1 cellular context compared by ENCODE assay signal in the genomic region with DNA sequence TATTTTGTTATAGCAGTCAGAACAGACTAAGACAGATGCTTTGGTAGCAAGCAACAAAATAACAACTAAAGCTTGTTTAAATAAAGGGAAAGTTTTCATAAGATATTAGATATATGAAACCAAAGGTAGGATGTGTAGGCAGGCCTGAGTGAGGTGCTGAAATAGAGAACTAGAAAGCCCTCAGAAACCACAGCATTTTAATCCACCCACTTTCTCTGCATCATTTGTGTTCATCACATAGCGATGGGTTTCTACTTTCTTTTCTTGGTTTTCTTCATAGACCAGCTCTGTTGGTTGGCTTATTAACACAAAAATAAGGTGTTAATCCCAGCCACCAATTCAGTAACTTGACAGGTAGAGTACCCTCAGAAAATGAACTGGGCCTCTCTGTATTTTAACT.
TF ChIP-seq lines count a peak whose summit lies in the region.

No MANE protein-coding gene starts in this region.

TF ChIP-seq in HepG2, 621 proteins besides CTCF, POLR2A, EP300 and RAD21 (continued from another document):
- TF ChIP-seq BCLAF1 (IDR thresholded peaks at IDR 0.05), result no peak
- no peak for TF ChIP-seq HDAC1 (CRISPR knock-in tag; IDR thresholded peaks at IDR 0.05)
- no peak for TF ChIP-seq ZNF766 (CRISPR knock-in tag; IDR thresholded peaks at IDR 0.05; ENCODE audit: borderline replicate concordance)
- no peak for TF ChIP-seq ZBTB3 (CRISPR knock-in tag; IDR thresholded peaks at IDR 0.05; ENCODE audit: borderline replicate concordance, low read depth)
- no peak for TF ChIP-seq NFKBIZ (CRISPR knock-in tag; IDR thresholded peaks at IDR 0.05)
- no peak for TF ChIP-seq SMAD1 (CRISPR knock-in tag; IDR thresholded peaks at IDR 0.05; ENCODE audit: borderline replicate concordance, low read depth)
- no peak for TF ChIP-seq ZNF431 (CRISPR knock-in tag; IDR thresholded peaks at IDR 0.05; ENCODE audit: borderline replicate concordance, low read depth)
- TF ChIP-seq ZBTB37 (CRISPR knock-in tag; IDR thresholded peaks at IDR 0.05), result no peak
- TF ChIP-seq GATAD1 (CRISPR knock-in tag; IDR thresholded peaks at IDR 0.05), result no peak
- TF ChIP-seq, protein P1, sequence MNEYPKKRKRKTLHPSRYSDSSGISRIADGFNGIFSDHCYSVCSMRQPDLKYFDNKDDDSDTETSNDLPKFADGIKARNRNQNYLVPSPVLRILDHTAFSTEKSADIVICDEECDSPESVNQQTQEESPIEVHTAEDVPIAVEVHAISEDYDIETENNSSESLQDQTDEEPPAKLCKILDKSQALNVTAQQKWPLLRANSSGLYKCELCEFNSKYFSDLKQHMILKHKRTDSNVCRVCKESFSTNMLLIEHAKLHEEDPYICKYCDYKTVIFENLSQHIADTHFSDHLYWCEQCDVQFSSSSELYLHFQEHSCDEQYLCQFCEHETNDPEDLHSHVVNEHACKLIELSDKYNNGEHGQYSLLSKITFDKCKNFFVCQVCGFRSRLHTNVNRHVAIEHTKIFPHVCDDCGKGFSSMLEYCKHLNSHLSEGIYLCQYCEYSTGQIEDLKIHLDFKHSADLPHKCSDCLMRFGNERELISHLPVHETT (CRISPR knock-in tag; conservative IDR thresholded peaks at IDR 0.05), result no peak
- no peak for TF ChIP-seq ZNF44 (CRISPR knock-in tag; IDR thresholded peaks at IDR 0.05)
- no peak for TF ChIP-seq E2F2 (CRISPR knock-in tag; IDR thresholded peaks at IDR 0.05; ENCODE audit: borderline replicate concordance)
